ENCODE assay signal across 8 cellular contexts in the genomic region with DNA sequence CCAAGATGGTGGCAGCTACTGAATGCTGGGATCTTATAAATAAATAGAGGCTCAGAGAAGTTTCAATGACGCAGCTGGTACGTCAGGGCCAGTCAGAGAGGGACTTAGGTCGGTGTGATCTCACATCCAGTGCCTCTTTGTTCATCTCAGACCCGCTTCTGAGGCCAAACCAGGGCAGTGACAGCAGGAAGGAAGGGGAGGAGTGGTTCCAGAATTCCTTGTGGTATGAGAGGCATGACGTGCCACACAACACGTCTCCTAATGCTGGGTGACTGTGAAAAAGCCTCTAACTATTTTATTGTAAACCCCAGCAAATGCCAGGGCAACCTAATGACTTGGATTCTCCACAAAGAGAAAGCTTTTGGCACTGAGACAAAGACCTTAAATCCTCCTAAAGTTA.
DNase-seq lines count a peak whose midpoint lies in the region; ATAC-seq and TF ChIP-seq lines count a peak whose summit lies in the region.

No MANE protein-coding gene starts in this region.

- no peak overlapping the region for H4K5ac ChIP-seq in mesendoderm (ENCODE audit: low read length)

- WGBS in liver = 59% methylated on average over 6 of the region's 6 CpGs
- WGBS in mesendoderm (ENCODE audit: extremely low coverage, insufficient coverage, low lambda C conversion rate) = no CpG with 5 or more reads among the region's 6 CpGs

- H3K4ac ChIP-seq in mesendoderm (ENCODE audit: low read depth, low read length) = no peak overlapping the region

- H3K79me2 ChIP-seq in mesendoderm (ENCODE audit: control insufficient read depth, insufficient read depth, low read length) = no peaks in the 10 kb centered on the region

- peak; percentile 6 for DNase-seq in activated naive CD4-positive, alpha-beta T cell treated with Interleukin-2 at 50 U/mL for 16 hours
- no peak for DNase-seq in activated naive CD4-positive, alpha-beta T cell treated with anti-CD3 and anti-CD28 coated beads, Interleukin-2, amount 50 U/mL, for 16 hours
- peak; percentile 92 for DNase-seq in brain microvascular endothelial cell
- peak; percentile 29 for DNase-seq in thoracic aorta (ENCODE audit: low spot score)
- DNase-seq in mesendoderm = no peak

- H3K27ac ChIP-seq in brain microvascular endothelial cell (peak overlapping the region; percentile 91), liver (ENCODE audit: low read depth in 1 of 2, low read length in 2 of 2) (peak overlapping the region; percentile 19 to 59), thoracic aorta (peak overlapping the region; percentile 19 to 61), mesendoderm (ENCODE audit: low read depth, low read length) (no peak overlapping the region)

- no peak overlapping the region for H3K56ac ChIP-seq in mesendoderm (ENCODE audit: low read length)

- no peak overlapping the region for H2BK120ac ChIP-seq in mesendoderm (ENCODE audit: low read depth, low read length)

- no peak overlapping the region for H3K23ac ChIP-seq in mesendoderm (ENCODE audit: low read length)

- H3K36me3 ChIP-seq in brain microvascular endothelial cell (replicated peaks) (no peaks in the 10 kb centered on the region), liver (ENCODE audit: control insufficient read depth in 4 of 4, insufficient read depth in 3 of 4, low read depth in 1 of 4, low read length in 3 of 4) (no peaks in the 10 kb centered on the region), thoracic aorta (no peaks in the 10 kb centered on the region), mesendoderm (ENCODE audit: control insufficient read depth, insufficient read depth, low read length) (no peaks in the 10 kb centered on the region)

- H3K9me3 ChIP-seq in liver (ENCODE audit: control insufficient read depth in 4 of 4, low read length in 3 of 4) = no peaks in the 10 kb centered on the region
- H3K9me3 ChIP-seq in thoracic aorta = no peaks in the 10 kb centered on the region

- H4K8ac ChIP-seq in mesendoderm (ENCODE audit: low read depth, low read length) = no peak overlapping the region

- TF ChIP-seq CTCF in brain microvascular endothelial cell (IDR thresholded peaks at IDR 0.05; ENCODE audit: low read depth, low read length, missing control alignments) (no peak), liver (IDR thresholded peaks at IDR 0.05; ENCODE audit: low read depth, low read length, missing input control) (no peak), thoracic aorta (IDR thresholded peaks at IDR 0.05) (no peak)

- H3K4me1 ChIP-seq in liver (ENCODE audit: control insufficient read depth in 4 of 4, insufficient read depth in 4 of 4, low read length in 3 of 4) (no peaks in the 10 kb centered on the region), thoracic aorta (ENCODE audit: control insufficient read depth in 1 of 2, low read depth in 2 of 2) (peaks cover 14 to 24% of the 10 kb centered on the region in 2 donors), mesendoderm (ENCODE audit: control insufficient read depth, low read depth, low read length) (no peaks in the 10 kb centered on the region)

- peak; percentile 84 for ATAC-seq in thoracic aorta (ENCODE audit: insufficient number of reproducible peaks, low FRiP score, low read depth)
- no peak for ATAC-seq in HG03442 (IDR thresholded peaks at IDR 0.05; ENCODE audit: unreplicated experiment)
- ATAC-seq in GM18517 (IDR thresholded peaks at IDR 0.05; ENCODE audit: unreplicated experiment) = no peak

- no peak overlapping the region for H2AK5ac ChIP-seq in mesendoderm (ENCODE audit: low read length)

- no peak overlapping the region for H3K9ac ChIP-seq in liver (ENCODE audit: low read depth in 1 of 2, low read length in 2 of 2)
- no peak overlapping the region for H3K9ac ChIP-seq in mesendoderm (ENCODE audit: low read length)

- no peak overlapping the region for H3K18ac ChIP-seq in mesendoderm (ENCODE audit: low read length)

- in situ Hi-C loops in brain microvascular endothelial cell (cut with HindIII; ENCODE audit: low pct_ligation_motif_present, low sequenced_read_pairs) = no loop called here

- no peak overlapping the region for H3K4me2 ChIP-seq in mesendoderm (ENCODE audit: low read length)

- no peak for TF ChIP-seq RAD21 in liver (IDR thresholded peaks at IDR 0.05)

- no peaks in the 10 kb centered on the region for H3K79me1 ChIP-seq in mesendoderm (ENCODE audit: low read length)

- H2BK5ac ChIP-seq in mesendoderm (ENCODE audit: low read length) = no peak overlapping the region

- H3K27me3 ChIP-seq in brain microvascular endothelial cell (replicated peaks) = no peaks in the 10 kb centered on the region
- H3K27me3 ChIP-seq in liver (ENCODE audit: control insufficient read depth in 4 of 4, insufficient read depth in 4 of 4, low read length in 3 of 4) = peaks cover 0 to 4% (median 0%) of the 10 kb centered on the region in 4 donors
- no peaks in the 10 kb centered on the region for H3K27me3 ChIP-seq in thoracic aorta (replicated peaks; ENCODE audit: insufficient read depth)
- no peaks in the 10 kb centered on the region for H3K27me3 ChIP-seq in mesendoderm (ENCODE audit: insufficient read depth, low read length, poor library complexity)

- H3K4me3 ChIP-seq in brain microvascular endothelial cell (ENCODE audit: low read depth, low read length) (no peak overlapping the region), liver (ENCODE audit: low read depth in 1 of 3, low read length in 3 of 3) (no peak overlapping the region), thoracic aorta (no peak overlapping the region), mesendoderm (ENCODE audit: low read length) (no peak overlapping the region)

- H2BK15ac ChIP-seq in mesendoderm (replicated peaks; ENCODE audit: low read depth) = no peak overlapping the region

TF ChIP-seq in liver, 16 proteins besides CTCF, POLR2A, EP300 and RAD21:
- TF ChIP-seq RXRA (IDR thresholded peaks at IDR 0.05) (peak in 1 of 2 donors; percentile 15), MAX (IDR thresholded peaks at IDR 0.05) (no peak)
TF ChIP-seq in liver: peak in this region for 1.

Comparison
In these comparisons a context has a peak if more than half of its experiments do, and no peak if none do; other contexts are left out.
1. DNase-seq: peak in activated naive CD4-positive, alpha-beta T cell treated with Interleukin-2 at 50 U/mL for 16 hours (single experiment), brain microvascular endothelial cell (single experiment) and thoracic aorta (single experiment); none in activated naive CD4-positive, alpha-beta T cell treated with anti-CD3 and anti-CD28 coated beads, Interleukin-2, amount 50 U/mL, for 16 hours (single experiment) and mesendoderm (single experiment).